3 cellular contexts compared by ENCODE assay signal in the genomic region with DNA sequence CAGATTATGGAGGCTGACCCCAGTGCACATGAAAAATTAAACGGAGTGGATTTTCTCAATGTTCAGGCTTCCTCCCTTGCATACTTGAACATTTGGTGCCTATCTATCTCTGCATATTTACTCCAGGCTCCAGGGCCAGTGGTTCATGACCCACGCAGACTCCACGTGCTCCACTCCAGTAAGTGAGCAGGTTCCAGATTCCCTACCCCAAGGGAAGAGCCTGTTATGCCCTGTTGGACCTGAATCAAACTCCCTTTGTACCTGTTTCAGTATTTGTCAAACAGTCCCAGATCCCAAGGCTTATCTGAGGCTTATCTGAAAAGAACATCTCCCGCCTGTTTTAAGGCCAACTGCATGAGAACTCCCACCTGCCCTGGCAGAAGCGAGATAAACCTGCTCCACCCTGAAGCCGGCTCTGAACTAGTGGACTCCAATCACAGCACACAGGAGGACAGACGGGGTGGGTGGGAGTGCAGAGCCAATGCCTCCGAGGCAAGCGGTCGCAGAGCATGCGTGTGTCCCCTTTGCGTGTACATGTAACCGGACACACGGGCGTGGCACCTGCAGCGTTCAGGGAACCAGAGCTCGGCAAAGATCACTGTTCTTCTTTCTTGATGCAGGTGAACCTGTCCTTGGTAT.
A peak's percentile ranks its signal among the peaks of the same experiment; 100 is the strongest.
TF ChIP-seq lines count a peak whose summit lies in the region.

No MANE protein-coding gene starts in this region.

TF ChIP-seq in SK-N-SH, 30 proteins besides CTCF, POLR2A, EP300 and RAD21:
- TF ChIP-seq MXI1 (IDR thresholded peaks at IDR 0.05; ENCODE audit: low read depth, low read length) (0 out of 2 replicates have a peak, but pooled peaks have one; percentile 11), JUND (IDR thresholded peaks at IDR 0.05) (no peak), GATA2 (CRISPR knock-in tag; IDR thresholded peaks at IDR 0.05) (peak; percentile 60)

TF ChIP-seq in SK-N-SH treated with all-trans-retinoic acid at 6 μM for 48 hours, 23 proteins besides CTCF, POLR2A, EP300 and RAD21:
- TF ChIP-seq ZFP30 (CRISPR knock-in tag; IDR thresholded peaks at IDR 0.05) (no peak), ISL1 (CRISPR knock-in tag; IDR thresholded peaks at IDR 0.05) (no peak), CSDC2 (CRISPR knock-in tag; IDR thresholded peaks at IDR 0.05) (no peak), TCF4 (CRISPR knock-in tag; IDR thresholded peaks at IDR 0.05; ENCODE audit: borderline replicate concordance) (no peak), ESRRG (CRISPR knock-in tag; IDR thresholded peaks at IDR 0.05) (no peak), ARNTL (CRISPR knock-in tag; IDR thresholded peaks at IDR 0.05; ENCODE audit: borderline replicate concordance, low read depth) (no peak), ZNF565 (CRISPR knock-in tag; conservative IDR thresholded peaks at IDR 0.05; ENCODE audit: low read depth) (no peak), RARB (CRISPR knock-in tag; IDR thresholded peaks at IDR 0.05) (no peak), OSR1 (CRISPR knock-in tag; IDR thresholded peaks at IDR 0.05) (no peak), BACH2 (CRISPR knock-in tag; IDR thresholded peaks at IDR 0.05; ENCODE audit: borderline replicate concordance) (no peak), PPARA (CRISPR knock-in tag; IDR thresholded peaks at IDR 0.05; ENCODE audit: borderline replicate concordance) (no peak), SNAI2 (CRISPR knock-in tag; IDR thresholded peaks at IDR 0.05) (no peak), ZFP3 (CRISPR knock-in tag; IDR thresholded peaks at IDR 0.05) (no peak), TOX (CRISPR knock-in tag; IDR thresholded peaks at IDR 0.05; ENCODE audit: borderline replicate concordance) (no peak)
- TF ChIP-seq, protein P1, sequence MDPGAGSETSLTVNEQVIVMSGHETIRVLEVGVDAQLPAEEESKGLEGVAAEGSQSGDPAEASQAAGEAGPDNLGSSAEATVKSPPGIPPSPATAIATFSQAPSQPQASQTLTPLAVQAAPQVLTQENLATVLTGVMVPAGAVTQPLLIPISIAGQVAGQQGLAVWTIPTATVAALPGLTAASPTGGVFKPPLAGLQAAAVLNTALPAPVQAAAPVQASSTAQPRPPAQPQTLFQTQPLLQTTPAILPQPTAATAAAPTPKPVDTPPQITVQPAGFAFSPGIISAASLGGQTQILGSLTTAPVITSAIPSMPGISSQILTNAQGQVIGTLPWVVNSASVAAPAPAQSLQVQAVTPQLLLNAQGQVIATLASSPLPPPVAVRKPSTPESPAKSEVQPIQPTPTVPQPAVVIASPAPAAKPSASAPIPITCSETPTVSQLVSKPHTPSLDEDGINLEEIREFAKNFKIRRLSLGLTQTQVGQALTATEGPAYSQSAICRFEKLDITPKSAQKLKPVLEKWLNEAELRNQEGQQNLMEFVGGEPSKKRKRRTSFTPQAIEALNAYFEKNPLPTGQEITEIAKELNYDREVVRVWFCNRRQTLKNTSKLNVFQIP (CRISPR knock-in tag; IDR thresholded peaks at IDR 0.05; ENCODE audit: borderline replicate concordance, low read depth), result no peak
- TF ChIP-seq, protein P2, sequence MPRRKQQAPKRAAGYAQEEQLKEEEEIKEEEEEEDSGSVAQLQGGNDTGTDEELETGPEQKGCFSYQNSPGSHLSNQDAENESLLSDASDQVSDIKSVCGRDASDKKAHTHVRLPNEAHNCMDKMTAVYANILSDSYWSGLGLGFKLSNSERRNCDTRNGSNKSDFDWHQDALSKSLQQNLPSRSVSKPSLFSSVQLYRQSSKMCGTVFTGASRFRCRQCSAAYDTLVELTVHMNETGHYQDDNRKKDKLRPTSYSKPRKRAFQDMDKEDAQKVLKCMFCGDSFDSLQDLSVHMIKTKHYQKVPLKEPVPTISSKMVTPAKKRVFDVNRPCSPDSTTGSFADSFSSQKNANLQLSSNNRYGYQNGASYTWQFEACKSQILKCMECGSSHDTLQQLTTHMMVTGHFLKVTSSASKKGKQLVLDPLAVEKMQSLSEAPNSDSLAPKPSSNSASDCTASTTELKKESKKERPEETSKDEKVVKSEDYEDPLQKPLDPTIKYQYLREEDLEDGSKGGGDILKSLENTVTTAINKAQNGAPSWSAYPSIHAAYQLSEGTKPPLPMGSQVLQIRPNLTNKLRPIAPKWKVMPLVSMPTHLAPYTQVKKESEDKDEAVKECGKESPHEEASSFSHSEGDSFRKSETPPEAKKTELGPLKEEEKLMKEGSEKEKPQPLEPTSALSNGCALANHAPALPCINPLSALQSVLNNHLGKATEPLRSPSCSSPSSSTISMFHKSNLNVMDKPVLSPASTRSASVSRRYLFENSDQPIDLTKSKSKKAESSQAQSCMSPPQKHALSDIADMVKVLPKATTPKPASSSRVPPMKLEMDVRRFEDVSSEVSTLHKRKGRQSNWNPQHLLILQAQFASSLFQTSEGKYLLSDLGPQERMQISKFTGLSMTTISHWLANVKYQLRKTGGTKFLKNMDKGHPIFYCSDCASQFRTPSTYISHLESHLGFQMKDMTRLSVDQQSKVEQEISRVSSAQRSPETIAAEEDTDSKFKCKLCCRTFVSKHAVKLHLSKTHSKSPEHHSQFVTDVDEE (CRISPR knock-in tag; IDR thresholded peaks at IDR 0.05), result no peak

TF ChIP-seq in GM23338, 12 proteins besides CTCF, POLR2A, EP300 and RAD21:
- no peak for TF ChIP-seq CREB1 (CRISPR knock-in tag; IDR thresholded peaks at IDR 0.05; ENCODE audit: low read depth)
- TF ChIP-seq, protein P3, sequence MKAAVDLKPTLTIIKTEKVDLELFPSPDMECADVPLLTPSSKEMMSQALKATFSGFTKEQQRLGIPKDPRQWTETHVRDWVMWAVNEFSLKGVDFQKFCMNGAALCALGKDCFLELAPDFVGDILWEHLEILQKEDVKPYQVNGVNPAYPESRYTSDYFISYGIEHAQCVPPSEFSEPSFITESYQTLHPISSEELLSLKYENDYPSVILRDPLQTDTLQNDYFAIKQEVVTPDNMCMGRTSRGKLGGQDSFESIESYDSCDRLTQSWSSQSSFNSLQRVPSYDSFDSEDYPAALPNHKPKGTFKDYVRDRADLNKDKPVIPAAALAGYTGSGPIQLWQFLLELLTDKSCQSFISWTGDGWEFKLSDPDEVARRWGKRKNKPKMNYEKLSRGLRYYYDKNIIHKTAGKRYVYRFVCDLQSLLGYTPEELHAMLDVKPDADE (IDR thresholded peaks at IDR 0.05), result no peak
- no peak for TF ChIP-seq ZNF114 (CRISPR knock-in tag; IDR thresholded peaks at IDR 0.05)
- TF ChIP-seq EZH2 (IDR thresholded peaks at IDR 0.05; ENCODE audit: low read depth, unreplicated experiment), result no peak
- TF ChIP-seq STAT1 (IDR thresholded peaks at IDR 0.05; ENCODE audit: unreplicated experiment), result no peak
- TF ChIP-seq, protein P4, sequence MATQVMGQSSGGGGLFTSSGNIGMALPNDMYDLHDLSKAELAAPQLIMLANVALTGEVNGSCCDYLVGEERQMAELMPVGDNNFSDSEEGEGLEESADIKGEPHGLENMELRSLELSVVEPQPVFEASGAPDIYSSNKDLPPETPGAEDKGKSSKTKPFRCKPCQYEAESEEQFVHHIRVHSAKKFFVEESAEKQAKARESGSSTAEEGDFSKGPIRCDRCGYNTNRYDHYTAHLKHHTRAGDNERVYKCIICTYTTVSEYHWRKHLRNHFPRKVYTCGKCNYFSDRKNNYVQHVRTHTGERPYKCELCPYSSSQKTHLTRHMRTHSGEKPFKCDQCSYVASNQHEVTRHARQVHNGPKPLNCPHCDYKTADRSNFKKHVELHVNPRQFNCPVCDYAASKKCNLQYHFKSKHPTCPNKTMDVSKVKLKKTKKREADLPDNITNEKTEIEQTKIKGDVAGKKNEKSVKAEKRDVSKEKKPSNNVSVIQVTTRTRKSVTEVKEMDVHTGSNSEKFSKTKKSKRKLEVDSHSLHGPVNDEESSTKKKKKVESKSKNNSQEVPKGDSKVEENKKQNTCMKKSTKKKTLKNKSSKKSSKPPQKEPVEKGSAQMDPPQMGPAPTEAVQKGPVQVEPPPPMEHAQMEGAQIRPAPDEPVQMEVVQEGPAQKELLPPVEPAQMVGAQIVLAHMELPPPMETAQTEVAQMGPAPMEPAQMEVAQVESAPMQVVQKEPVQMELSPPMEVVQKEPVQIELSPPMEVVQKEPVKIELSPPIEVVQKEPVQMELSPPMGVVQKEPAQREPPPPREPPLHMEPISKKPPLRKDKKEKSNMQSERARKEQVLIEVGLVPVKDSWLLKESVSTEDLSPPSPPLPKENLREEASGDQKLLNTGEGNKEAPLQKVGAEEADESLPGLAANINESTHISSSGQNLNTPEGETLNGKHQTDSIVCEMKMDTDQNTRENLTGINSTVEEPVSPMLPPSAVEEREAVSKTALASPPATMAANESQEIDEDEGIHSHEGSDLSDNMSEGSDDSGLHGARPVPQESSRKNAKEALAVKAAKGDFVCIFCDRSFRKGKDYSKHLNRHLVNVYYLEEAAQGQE (IDR thresholded peaks at IDR 0.05; ENCODE audit: unreplicated experiment), result no peak
- TF ChIP-seq EZH2phosphoT487 (IDR thresholded peaks at IDR 0.05; ENCODE audit: unreplicated experiment), result no peak
- no peak for TF ChIP-seq JUNB (IDR thresholded peaks at IDR 0.05; ENCODE audit: unreplicated experiment)
- TF ChIP-seq, protein P5, sequence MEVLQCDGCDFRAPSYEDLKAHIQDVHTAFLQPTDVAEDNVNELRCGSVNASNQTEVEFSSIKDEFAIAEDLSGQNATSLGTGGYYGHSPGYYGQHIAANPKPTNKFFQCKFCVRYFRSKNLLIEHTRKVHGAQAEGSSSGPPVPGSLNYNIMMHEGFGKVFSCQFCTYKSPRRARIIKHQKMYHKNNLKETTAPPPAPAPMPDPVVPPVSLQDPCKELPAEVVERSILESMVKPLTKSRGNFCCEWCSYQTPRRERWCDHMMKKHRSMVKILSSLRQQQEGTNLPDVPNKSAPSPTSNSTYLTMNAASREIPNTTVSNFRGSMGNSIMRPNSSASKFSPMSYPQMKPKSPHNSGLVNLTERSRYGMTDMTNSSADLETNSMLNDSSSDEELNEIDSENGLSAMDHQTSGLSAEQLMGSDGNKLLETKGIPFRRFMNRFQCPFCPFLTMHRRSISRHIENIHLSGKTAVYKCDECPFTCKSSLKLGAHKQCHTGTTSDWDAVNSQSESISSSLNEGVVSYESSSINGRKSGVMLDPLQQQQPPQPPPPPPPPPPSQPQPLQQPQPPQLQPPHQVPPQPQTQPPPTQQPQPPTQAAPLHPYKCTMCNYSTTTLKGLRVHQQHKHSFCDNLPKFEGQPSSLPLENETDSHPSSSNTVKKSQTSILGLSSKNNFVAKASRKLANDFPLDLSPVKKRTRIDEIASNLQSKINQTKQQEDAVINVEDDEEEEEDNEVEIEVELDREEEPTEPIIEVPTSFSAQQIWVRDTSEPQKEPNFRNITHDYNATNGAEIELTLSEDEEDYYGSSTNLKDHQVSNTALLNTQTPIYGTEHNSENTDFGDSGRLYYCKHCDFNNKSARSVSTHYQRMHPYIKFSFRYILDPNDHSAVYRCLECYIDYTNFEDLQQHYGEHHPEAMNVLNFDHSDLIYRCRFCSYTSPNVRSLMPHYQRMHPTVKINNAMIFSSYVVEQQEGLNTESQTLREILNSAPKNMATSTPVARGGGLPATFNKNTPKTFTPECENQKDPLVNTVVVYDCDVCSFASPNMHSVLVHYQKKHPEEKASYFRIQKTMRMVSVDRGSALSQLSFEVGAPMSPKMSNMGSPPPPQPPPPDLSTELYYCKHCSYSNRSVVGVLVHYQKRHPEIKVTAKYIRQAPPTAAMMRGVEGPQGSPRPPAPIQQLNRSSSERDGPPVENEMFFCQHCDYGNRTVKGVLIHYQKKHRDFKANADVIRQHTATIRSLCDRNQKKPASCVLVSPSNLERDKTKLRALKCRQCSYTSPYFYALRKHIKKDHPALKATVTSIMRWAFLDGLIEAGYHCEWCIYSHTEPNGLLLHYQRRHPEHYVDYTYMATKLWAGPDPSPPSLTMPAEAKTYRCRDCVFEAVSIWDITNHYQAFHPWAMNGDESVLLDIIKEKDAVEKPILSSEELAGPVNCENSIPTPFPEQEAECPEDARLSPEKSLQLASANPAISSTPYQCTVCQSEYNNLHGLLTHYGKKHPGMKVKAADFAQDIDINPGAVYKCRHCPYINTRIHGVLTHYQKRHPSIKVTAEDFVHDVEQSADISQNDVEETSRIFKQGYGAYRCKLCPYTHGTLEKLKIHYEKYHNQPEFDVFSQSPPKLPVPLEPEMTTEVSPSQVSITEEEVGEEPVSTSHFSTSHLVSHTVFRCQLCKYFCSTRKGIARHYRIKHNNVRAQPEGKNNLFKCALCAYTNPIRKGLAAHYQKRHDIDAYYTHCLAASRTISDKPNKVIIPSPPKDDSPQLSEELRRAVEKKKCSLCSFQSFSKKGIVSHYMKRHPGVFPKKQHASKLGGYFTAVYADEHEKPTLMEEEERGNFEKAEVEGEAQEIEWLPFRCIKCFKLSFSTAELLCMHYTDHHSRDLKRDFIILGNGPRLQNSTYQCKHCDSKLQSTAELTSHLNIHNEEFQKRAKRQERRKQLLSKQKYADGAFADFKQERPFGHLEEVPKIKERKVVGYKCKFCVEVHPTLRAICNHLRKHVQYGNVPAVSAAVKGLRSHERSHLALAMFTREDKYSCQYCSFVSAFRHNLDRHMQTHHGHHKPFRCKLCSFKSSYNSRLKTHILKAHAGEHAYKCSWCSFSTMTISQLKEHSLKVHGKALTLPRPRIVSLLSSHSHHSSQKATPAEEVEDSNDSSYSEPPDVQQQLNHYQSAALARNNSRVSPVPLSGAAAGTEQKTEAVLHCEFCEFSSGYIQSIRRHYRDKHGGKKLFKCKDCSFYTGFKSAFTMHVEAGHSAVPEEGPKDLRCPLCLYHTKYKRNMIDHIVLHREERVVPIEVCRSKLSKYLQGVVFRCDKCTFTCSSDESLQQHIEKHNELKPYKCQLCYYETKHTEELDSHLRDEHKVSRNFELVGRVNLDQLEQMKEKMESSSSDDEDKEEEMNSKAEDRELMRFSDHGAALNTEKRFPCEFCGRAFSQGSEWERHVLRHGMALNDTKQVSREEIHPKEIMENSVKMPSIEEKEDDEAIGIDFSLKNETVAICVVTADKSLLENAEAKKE (CRISPR knock-in tag; IDR thresholded peaks at IDR 0.05), result no peak
- TF ChIP-seq POLR2AphosphoS5 (IDR thresholded peaks at IDR 0.05; ENCODE audit: low read depth), result no peak
- TF ChIP-seq NANOG (IDR thresholded peaks at IDR 0.05; ENCODE audit: borderline replicate concordance), result no peak
- TF ChIP-seq ZNF331 (CRISPR knock-in tag; IDR thresholded peaks at IDR 0.05; ENCODE audit: low read depth), result no peak
